Comparison of ENCODE assay signal across 14 cellular contexts in genomic region chr13:50107205-50107604, GRCh38.
DNase-seq lines count a peak whose midpoint lies in the region; ATAC-seq and TF ChIP-seq lines count a peak whose summit lies in the region.
"Had no signal": no experiment of that assay in that cellular context is flagged by ENCODE, and none has a peak within 500 bp of the region (broad histone marks: within the 10 kb centered on the region; RNA-seq: fewer than 3 reads in every experiment).

No MANE protein-coding gene starts in this region.

- H3K4me3 Mint-ChIP-seq in stimulated activated effector memory CD8-positive, alpha-beta T cell treated with anti-CD3 and anti-CD28 coated beads, Interleukin-12 subunit alpha, Interleukin-12 subunit beta, amount 100 ng/mL, for 72 hours: peak overlapping the region; percentile 22
- no peak overlapping the region for H3K4me3 Mint-ChIP-seq in Calu3 (ENCODE audit: low read depth, unreplicated experiment)
- H3K4me3 Mint-ChIP-seq: mesothelial cell of epicardium had no signal

- H3K36me3 Mint-ChIP-seq in activated naive CD4-positive, alpha-beta T cell treated with anti-CD3 and anti-CD28 coated beads, Interleukin-2, amount 50 U/mL, for 72 hours: peaks cover 0 to 6% of the 10 kb centered on the region in 2 donors
- H3K36me3 Mint-ChIP-seq in stimulated activated effector memory CD8-positive, alpha-beta T cell treated with anti-CD3 and anti-CD28 coated beads, Interleukin-12 subunit alpha, Interleukin-12 subunit beta, amount 100 ng/mL, for 72 hours: peaks cover 2% of the 10 kb centered on the region
- H3K36me3 Mint-ChIP-seq in Calu3 (ENCODE audit: insufficient read depth, unreplicated experiment): peaks cover 8% of the 10 kb centered on the region

- H3K9me3 Mint-ChIP-seq in activated naive CD4-positive, alpha-beta T cell treated with anti-CD3 and anti-CD28 coated beads, Interleukin-2, amount 50 U/mL, for 72 hours: no peaks in the 10 kb centered on the region
- H3K9me3 Mint-ChIP-seq in stimulated activated effector memory CD8-positive, alpha-beta T cell treated with anti-CD3 and anti-CD28 coated beads, Interleukin-12 subunit alpha, Interleukin-12 subunit beta, amount 100 ng/mL, for 72 hours: no peaks in the 10 kb centered on the region
- H3K9me3 Mint-ChIP-seq in Calu3 (ENCODE audit: low read depth, unreplicated experiment): no peaks in the 10 kb centered on the region

- no peak for DNase-seq in activated naive CD4-positive, alpha-beta T cell treated with anti-CD3 and anti-CD28 coated beads, Interleukin-2, amount 50 U/mL, for 72 hours (ENCODE audit: low spot score in 2 of 2)
- no peak for DNase-seq in activated naive CD4-positive, alpha-beta T cell treated with anti-CD3 and anti-CD28 coated beads, Interleukin-2, amount 50 U/mL, for 16 hours
- DNase-seq in M059J (ENCODE audit: low read depth) (peak; percentile 26), amniotic epithelial cell (ENCODE audit: low read depth) (peak; percentile 34), NCI-H2029 treated with DMSO at 0.1 percent for 48 hours (lab: John Stamatoyannopoulos, UW) (no peak), NCI-H748 (lab: John Stamatoyannopoulos, UW; ENCODE audit: unreplicated experiment) (no peak), Calu3 (no peak)
- no peak for DNase-seq in stimulated activated effector memory CD8-positive, alpha-beta T cell treated with anti-CD3 and anti-CD28 coated beads, Interleukin-12 subunit alpha, Interleukin-12 subunit beta, amount 100 ng/mL, for 72 hours (ENCODE audit: low spot score in 2 of 2)
- DNase-seq: activated CD8-positive, alpha-beta memory T cell treated with anti-CD3 and anti-CD28 coated beads, Interleukin-2, amount 50 U/mL, for 4 hours; adrenal gland; ovary; stimulated activated naive CD8-positive, alpha-beta T cell treated with anti-CD3 and anti-CD28 coated beads, Interleukin-15, Interleukin-2, amounts not matched to agents 100 U/mL and 50 U/mL, for 24 hours; uterus had no signal

- intact Hi-C loops in Calu3 (cut with micrococcal nuclease; ENCODE audit: unreplicated experiment): no loop called here

- ATAC-seq in activated naive CD4-positive, alpha-beta T cell treated with anti-CD3 and anti-CD28 coated beads, Interleukin-2, amount 50 U/mL, for 72 hours: peak; percentile 47 to 74
- ATAC-seq in stimulated activated effector memory CD8-positive, alpha-beta T cell treated with anti-CD3 and anti-CD28 coated beads, Interleukin-12 subunit alpha, Interleukin-12 subunit beta, amount 100 ng/mL, for 72 hours: peak; percentile 71
- ATAC-seq: stimulated activated naive CD8-positive, alpha-beta T cell treated with anti-CD3 and anti-CD28 coated beads, Interleukin-15, Interleukin-2, amounts not matched to agents 100 U/mL and 50 U/mL, for 24 hours had no signal

- no peak overlapping the region for H3K27ac Mint-ChIP-seq in activated naive CD4-positive, alpha-beta T cell treated with anti-CD3 and anti-CD28 coated beads, Interleukin-2, amount 50 U/mL, for 72 hours
- peak overlapping the region; percentile 89 for H3K27ac Mint-ChIP-seq in stimulated activated effector memory CD8-positive, alpha-beta T cell treated with anti-CD3 and anti-CD28 coated beads, Interleukin-12 subunit alpha, Interleukin-12 subunit beta, amount 100 ng/mL, for 72 hours
- no peak overlapping the region for H3K27ac Mint-ChIP-seq in Calu3 (ENCODE audit: unreplicated experiment)
- H3K27ac Mint-ChIP-seq: mesothelial cell of epicardium had no signal

- peaks cover 43% of the 10 kb centered on the region for H3K4me1 Mint-ChIP-seq in stimulated activated effector memory CD8-positive, alpha-beta T cell treated with anti-CD3 and anti-CD28 coated beads, Interleukin-12 subunit alpha, Interleukin-12 subunit beta, amount 100 ng/mL, for 72 hours
- H3K4me1 Mint-ChIP-seq in Calu3 (ENCODE audit: low read depth, unreplicated experiment): peaks cover 19% of the 10 kb centered on the region

- no peak for TF ChIP-seq CTCF in Calu3 (IDR thresholded peaks at IDR 0.05; ENCODE audit: unreplicated experiment)

- CTCF ChIA-PET in Calu3 (lab: Charles Lee): no interaction called here

- BruUV-seq in Calu3 (replicated peaks; lab: Mats Ljungman, UMichigan): no TSS peak

- no peaks in the 10 kb centered on the region for H3K27me3 Mint-ChIP-seq in Calu3 (ENCODE audit: unreplicated experiment)

Comparison
In these comparisons a context has a peak if more than half of its experiments do, and no peak if none do; other contexts are left out.
1. DNase-seq: peak in M059J (single experiment) and amniotic epithelial cell (single experiment); none in activated naive CD4-positive, alpha-beta T cell treated with anti-CD3 and anti-CD28 coated beads, Interleukin-2, amount 50 U/mL, for 72 hours (0 of 2), activated naive CD4-positive, alpha-beta T cell treated with anti-CD3 and anti-CD28 coated beads, Interleukin-2, amount 50 U/mL, for 16 hours (single experiment), stimulated activated effector memory CD8-positive, alpha-beta T cell treated with anti-CD3 and anti-CD28 coated beads, Interleukin-12 subunit alpha, Interleukin-12 subunit beta, amount 100 ng/mL, for 72 hours (0 of 2), NCI-H2029 treated with DMSO at 0.1 percent for 48 hours (single experiment), NCI-H748 (single experiment) and Calu3 (single experiment).